Comparison of ENCODE assay signal across 8 cellular contexts in the genomic region with DNA sequence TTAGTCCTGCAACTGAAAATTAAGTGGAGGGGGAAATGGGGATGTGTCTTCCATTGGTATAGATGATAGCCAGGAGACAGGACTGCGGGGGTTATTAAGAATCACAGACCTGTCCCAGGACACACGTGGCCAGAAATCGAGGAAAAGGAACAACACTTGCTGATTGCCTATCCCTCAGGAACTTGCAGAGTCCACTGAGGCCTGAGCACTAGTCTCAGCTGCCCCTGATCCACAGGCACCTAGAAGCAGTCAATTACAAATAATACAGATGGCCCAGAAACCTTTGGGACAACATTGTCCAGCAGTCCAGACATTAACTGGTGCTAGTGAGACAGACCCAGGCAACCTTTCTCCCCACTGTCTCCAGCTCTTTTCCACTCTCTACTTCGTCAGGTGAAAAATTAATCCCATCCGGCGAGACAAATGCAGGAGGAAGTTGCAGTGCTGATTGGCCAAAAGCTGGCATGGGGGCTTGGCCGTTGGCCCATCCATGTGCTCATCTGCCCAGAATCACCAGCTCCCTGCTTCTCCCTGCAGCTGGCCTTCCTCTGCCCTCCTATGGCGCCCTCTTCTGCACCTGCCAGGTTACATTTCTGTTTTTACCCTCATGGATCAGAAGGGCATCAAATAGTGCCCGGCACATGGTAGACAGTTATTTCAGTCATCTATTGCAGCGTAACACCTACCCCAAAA. TPM values are rescaled to one million over a fixed set of nuclear protein-coding genes. Genes with fewer than 3 reads are reported as not detected.
A peak's percentile ranks its signal among the peaks of the same experiment; 100 is the strongest.
DNase-seq lines count a peak whose midpoint lies in the region; ATAC-seq and TF ChIP-seq lines count a peak whose summit lies in the region.

No MANE protein-coding gene starts in this region.

- TF ChIP-seq CTCF in endothelial cell (IDR thresholded peaks at IDR 0.05; ENCODE audit: unreplicated experiment) (no peak), parathyroid adenoma (IDR thresholded peaks at IDR 0.05) (peak; percentile 54)

- H3K36me3 ChIP-seq in parathyroid adenoma (ENCODE audit: control insufficient read depth, insufficient read depth, low read length) = no peaks in the 10 kb centered on the region

- no peak overlapping the region for H3K4me3 ChIP-seq in parathyroid adenoma (ENCODE audit: low read depth, low read length)

- no peaks in the 10 kb centered on the region for H3K27me3 Mint-ChIP-seq in T-helper 17 cell
- peaks cover 16% of the 10 kb centered on the region for H3K27me3 Mint-ChIP-seq in endothelial cell (ENCODE audit: unreplicated experiment)

- no peak overlapping the region for H3K9ac ChIP-seq in parathyroid adenoma

- H3K4me2 ChIP-seq in parathyroid adenoma (ENCODE audit: low read length) = peak overlapping the region; percentile 33

- peak overlapping the region; percentile 95 for H3K27ac ChIP-seq in parathyroid adenoma

- H3K4me1 Mint-ChIP-seq in T-helper 17 cell = peaks cover 26% of the 10 kb centered on the region
- H3K4me1 Mint-ChIP-seq in endothelial cell (ENCODE audit: unreplicated experiment) = peaks cover 51% of the 10 kb centered on the region

- ATAC-seq in T-helper 17 cell = no peak
- no peak for ATAC-seq in GM19467 (IDR thresholded peaks at IDR 0.05; ENCODE audit: unreplicated experiment)
- no peak for ATAC-seq in GM21367 (IDR thresholded peaks at IDR 0.05; ENCODE audit: unreplicated experiment)
- ATAC-seq in HG03108 (IDR thresholded peaks at IDR 0.05; ENCODE audit: unreplicated experiment) = no peak

- H3K79me2 ChIP-seq in parathyroid adenoma = peaks cover 9% of the 10 kb centered on the region

- H3K36me3 Mint-ChIP-seq in T-helper 17 cell (ENCODE audit: low read depth) (no peaks in the 10 kb centered on the region), endothelial cell (ENCODE audit: low read depth, unreplicated experiment) (peaks cover 8% of the 10 kb centered on the region)

- no peaks in the 10 kb centered on the region for H3K27me3 ChIP-seq in parathyroid adenoma (ENCODE audit: control insufficient read depth, insufficient read depth, low read length)

- H3K27ac Mint-ChIP-seq in T-helper 17 cell (peak overlapping the region; percentile 9), endothelial cell (ENCODE audit: unreplicated experiment) (peak overlapping the region; percentile 38)

- H3K4me1 ChIP-seq in parathyroid adenoma = peaks cover 24% of the 10 kb centered on the region

- peak overlapping the region; percentile 64 for H2AFZ ChIP-seq in parathyroid adenoma

- H3K4me3 Mint-ChIP-seq in T-helper 17 cell (peak overlapping the region; percentile 33), endothelial cell (ENCODE audit: unreplicated experiment) (no peak overlapping the region)

- no peaks in the 10 kb centered on the region for H3K9me3 ChIP-seq in T-helper 17 cell (ENCODE audit: control insufficient read depth, low read length, poor library complexity, severe bottlenecking)
- no peaks in the 10 kb centered on the region for H3K9me3 ChIP-seq in parathyroid adenoma (ENCODE audit: control insufficient read depth, low read length)

- H3K9me3 Mint-ChIP-seq in endothelial cell (ENCODE audit: unreplicated experiment) = no peaks in the 10 kb centered on the region

- peak; percentile 84 for DNase-seq in DMS 273 (lab: John Stamatoyannopoulos, UW; ENCODE audit: unreplicated experiment)
- peak; percentile 54 for DNase-seq in LHCN-M2 (ENCODE audit: low read depth)
- DNase-seq in T-helper 17 cell = no peak
- DNase-seq in endothelial cell (ENCODE audit: low spot score) = no peak

RNA-seq across cellular contexts. Expression of a gene that starts 3.5 kb away (rescaled TPM):
- total RNA-seq in LHCN-M2 (2014; rRNA removed) (28.8 and 34.8 TPM in 2 replicates), T-helper 17 cell (100 to 1,000 TPM; 106 to 126 TPM), endothelial cell (ENCODE audit: unreplicated experiment) (86.7 TPM)
- 52.7 TPM for polyA plus RNA-seq in LHCN-M2 (2012)

Comparison
In these comparisons a context has a peak if more than half of its experiments do, and no peak if none do; other contexts are left out.
1. DNase-seq: peak in DMS 273 (single experiment) and LHCN-M2 (single experiment); none in T-helper 17 cell (0 of 3) and endothelial cell (single experiment).